ENCODE assay signal across 21 cellular contexts in genomic region chr11:82722236-82722635, GRCh38. TPM values are rescaled to one million over a fixed set of nuclear protein-coding genes. Genes with fewer than 3 reads are reported as not detected.
DNase-seq lines count a peak whose midpoint lies in the region; ATAC-seq and TF ChIP-seq lines count a peak whose summit lies in the region.
"Had no signal": no experiment of that assay in that cellular context is flagged by ENCODE, and none has a peak within 500 bp of the region (broad histone marks: within the 10 kb centered on the region; RNA-seq: fewer than 3 reads in every experiment).

No MANE protein-coding gene starts in this region.

- DNase-seq in AG08395 (ENCODE audit: low spot score) (peak; percentile 50), GM03348 (ENCODE audit: low spot score) (peak; percentile 28), NCI-H446 treated with DMSO at 0.1 percent for 48 hours (lab: John Stamatoyannopoulos, UW) (peak; percentile 96), fibroblast of mammary gland (ENCODE audit: low read depth) (peak; percentile 31), dedifferentiated amniotic fluid mesenchymal stem cell (ENCODE audit: extremely low spot score) (no peak), left cardiac atrium (no peak), sigmoid colon (no peak)
- DNase-seq in activated T-helper 2 cell treated with anti-CD3 and anti-CD28 coated beads, Interferon-gamma antibody, Interleukin-2, Interleukin-4, amounts not matched to agents 10 μg/mL and 5 μg/mL and 100 μg/mL, durations not matched to agents 14 hours and 24 hours and 36 hours (ENCODE audit: low spot score): no peak
- DNase-seq: Caco-2; CD4-positive, CD25-positive, alpha-beta regulatory T cell; EL; IMR-90; NCI-H1417; NCI-H2029 treated with DMSO at 0.1 percent for 48 hours; NCI-H2171 treated with DMSO at 0.1 percent for 48 hours; NCI-H510A treated with DMSO at 0.1 percent for 48 hours; PC-3; RPMI8226; SHP77 treated with DMSO at 0.1 percent for 48 hours had no signal

- H3K36me3 ChIP-seq in sigmoid colon: no peaks in the 10 kb centered on the region

- no peak for ATAC-seq in left cardiac atrium

- H3K27me3 ChIP-seq in sigmoid colon: peaks cover 0 to 2% (median 0%) of the 10 kb centered on the region in 3 donors

- no peak overlapping the region for H3K4me3 ChIP-seq in fibroblast of mammary gland (ENCODE audit: control insufficient read depth, low read depth, low read length)
- no peak overlapping the region for H3K4me3 ChIP-seq in sigmoid colon

- TF ChIP-seq POLR2A in sigmoid colon (IDR thresholded peaks at IDR 0.05): no peak

- H3K9me3 Mint-ChIP-seq in activated T-helper 2 cell treated with anti-CD3 and anti-CD28 coated beads, Interferon-gamma antibody, Interleukin-2, Interleukin-4, amounts not matched to agents 10 μg/mL and 5 μg/mL and 100 μg/mL, durations not matched to agents 14 hours and 24 hours and 36 hours: no peaks in the 10 kb centered on the region

- no peak for TF ChIP-seq EP300 in sigmoid colon (IDR thresholded peaks at IDR 0.05)

- H3K27ac Mint-ChIP-seq in activated T-helper 2 cell treated with anti-CD3 and anti-CD28 coated beads, Interferon-gamma antibody, Interleukin-2, Interleukin-4, amounts not matched to agents 10 μg/mL and 5 μg/mL and 100 μg/mL, durations not matched to agents 14 hours and 24 hours and 36 hours: no peak overlapping the region
- H3K27ac Mint-ChIP-seq: CD4-positive, CD25-positive, alpha-beta regulatory T cell had no signal

- intact Hi-C loops in activated T-helper 2 cell treated with anti-CD3 and anti-CD28 coated beads, Interferon-gamma antibody, Interleukin-2, Interleukin-4, amounts not matched to agents 10 μg/mL and 5 μg/mL and 100 μg/mL, durations not matched to agents 14 hours and 24 hours and 36 hours (cut with micrococcal nuclease): no loop called here
- intact Hi-C loops in left cardiac atrium (cut with DNase I): no loop called here
- intact Hi-C loops in sigmoid colon (cut with DNase I): no loop called here

- H3K4me3 Mint-ChIP-seq in activated T-helper 2 cell treated with anti-CD3 and anti-CD28 coated beads, Interferon-gamma antibody, Interleukin-2, Interleukin-4, amounts not matched to agents 10 μg/mL and 5 μg/mL and 100 μg/mL, durations not matched to agents 14 hours and 24 hours and 36 hours (ENCODE audit: low read depth): no peak overlapping the region
- H3K4me3 Mint-ChIP-seq: CD4-positive, CD25-positive, alpha-beta regulatory T cell had no signal

- no peaks in the 10 kb centered on the region for H3K9me3 ChIP-seq in sigmoid colon
- H3K9me3 ChIP-seq: Caco-2 had no signal

- TF ChIP-seq CTCF in fibroblast of mammary gland (conservative IDR thresholded peaks at IDR 0.05; ENCODE audit: control insufficient read depth, insufficient read depth, low read depth, low read length) (no peak), sigmoid colon (IDR thresholded peaks at IDR 0.05) (no peak)

- no peaks in the 10 kb centered on the region for H3K36me3 Mint-ChIP-seq in activated T-helper 2 cell treated with anti-CD3 and anti-CD28 coated beads, Interferon-gamma antibody, Interleukin-2, Interleukin-4, amounts not matched to agents 10 μg/mL and 5 μg/mL and 100 μg/mL, durations not matched to agents 14 hours and 24 hours and 36 hours (ENCODE audit: low read depth)
- H3K36me3 Mint-ChIP-seq: CD4-positive, CD25-positive, alpha-beta regulatory T cell had no signal

- H3K4me1 Mint-ChIP-seq in activated T-helper 2 cell treated with anti-CD3 and anti-CD28 coated beads, Interferon-gamma antibody, Interleukin-2, Interleukin-4, amounts not matched to agents 10 μg/mL and 5 μg/mL and 100 μg/mL, durations not matched to agents 14 hours and 24 hours and 36 hours (ENCODE audit: low read depth): no peaks in the 10 kb centered on the region

- no peak overlapping the region for H3K27ac ChIP-seq in sigmoid colon

- H3K27me3 Mint-ChIP-seq in activated T-helper 2 cell treated with anti-CD3 and anti-CD28 coated beads, Interferon-gamma antibody, Interleukin-2, Interleukin-4, amounts not matched to agents 10 μg/mL and 5 μg/mL and 100 μg/mL, durations not matched to agents 14 hours and 24 hours and 36 hours (ENCODE audit: low read depth): peaks cover 15% of the 10 kb centered on the region

- no peaks in the 10 kb centered on the region for H3K4me1 ChIP-seq in sigmoid colon
- H3K4me1 ChIP-seq: Caco-2 had no signal

RNA-seq across cellular contexts. Expression of gene FAM181B, which starts 11.4 kb away (rescaled TPM):
- total RNA-seq in activated T-helper 2 cell treated with anti-CD3 and anti-CD28 coated beads, Interferon-gamma antibody, Interleukin-2, Interleukin-4, amounts not matched to agents 10 μg/mL and 5 μg/mL and 100 μg/mL, durations not matched to agents 14 hours and 24 hours and 36 hours: not detected in 2 replicates
- total RNA-seq in left cardiac atrium (1 to 10 TPM; 1.7 to 2.0 TPM), sigmoid colon (1 to 10 TPM in 1 of 4 donors, under 1 TPM in 3; 0.83 to 1.4 (median 0.97) TPM)
- under 1 TPM; under 0.01 to 0.34 (median 0.23) TPM for polyA plus RNA-seq in sigmoid colon
- total RNA-seq: Caco-2; CD4-positive, CD25-positive, alpha-beta regulatory T cell; HT1080; IMR-90; PC-3; T-helper 1 cell treated with Interleukin-12 subunit alpha and Interleukin-12 subunit beta and Interleukin-4 antibody, amounts not matched to agents 30 ng/mL and 1 ng/mL, for 36 hours had no signal
- polyA plus RNA-seq: CD4-positive, CD25-positive, alpha-beta regulatory T cell; IMR-90 had no signal

Comparison
In these comparisons a context has a peak if more than half of its experiments do, and no peak if none do; other contexts are left out.
1. DNase-seq: peak in AG08395 (single experiment), GM03348 (single experiment), NCI-H446 treated with DMSO at 0.1 percent for 48 hours (single experiment) and fibroblast of mammary gland (single experiment); none in dedifferentiated amniotic fluid mesenchymal stem cell (single experiment), activated T-helper 2 cell treated with anti-CD3 and anti-CD28 coated beads, Interferon-gamma antibody, Interleukin-2, Interleukin-4, amounts not matched to agents 10 μg/mL and 5 μg/mL and 100 μg/mL, durations not matched to agents 14 hours and 24 hours and 36 hours (single experiment), left cardiac atrium (single experiment) and sigmoid colon (single experiment).